In genomic region chr4:99507762-99508161, GRCh38 we compare ENCODE assay signal across 12 cellular contexts.
DNase-seq lines count a peak whose midpoint lies in the region; ATAC-seq lines count a peak whose summit lies in the region.
"Had no signal": no experiment of that assay in that cellular context is flagged by ENCODE, and none has a peak within 500 bp of the region (broad histone marks: within the 10 kb centered on the region; RNA-seq: fewer than 3 reads in every experiment).

No MANE protein-coding gene starts in this region.

- DNase-seq in activated naive CD4-positive, alpha-beta T cell treated with anti-CD3 and anti-CD28 coated beads, Interleukin-2, amount 10 ng/mL, durations not matched to agents 7 days and 5 days, result peak; percentile 52
- DNase-seq in activated naive CD4-positive, alpha-beta T cell treated with anti-CD3 and anti-CD28 coated beads, Interleukin-2, amount 50 U/mL, for 16 hours, result no peak
- DNase-seq in OCI-M1 (lab: John Stamatoyannopoulos, UW), result peak; percentile 7
- no peak for DNase-seq in stimulated activated effector memory CD8-positive, alpha-beta T cell treated with anti-CD3 and anti-CD28 coated beads, Interleukin-12 subunit alpha, Interleukin-12 subunit beta, amount 100 ng/mL, for 72 hours (ENCODE audit: low spot score in 2 of 2)
- no peak for DNase-seq in hypothalamus (lab: John Stamatoyannopoulos, UW)
- DNase-seq in SIG-M5 treated with dmso at 0.1 percent for 504 hours (lab: John Stamatoyannopoulos, UW; ENCODE audit: unreplicated experiment), result no peak
- no peak for DNase-seq in NCI-H510A treated with DMSO at 0.1 percent for 48 hours (lab: John Stamatoyannopoulos, UW)
- DNase-seq: MM.1S, NCI-H2171 had no signal

- peaks cover 37% of the 10 kb centered on the region for H3K4me1 Mint-ChIP-seq in activated naive CD4-positive, alpha-beta T cell treated with anti-CD3 and anti-CD28 coated beads, Interleukin-2, amount 10 ng/mL, durations not matched to agents 7 days and 5 days
- H3K4me1 Mint-ChIP-seq in activated naive CD8-positive, alpha-beta T cell (ENCODE audit: low read depth), result peaks cover 57% of the 10 kb centered on the region
- peaks cover 23% of the 10 kb centered on the region for H3K4me1 Mint-ChIP-seq in stimulated activated effector memory CD8-positive, alpha-beta T cell treated with anti-CD3 and anti-CD28 coated beads, Interleukin-12 subunit alpha, Interleukin-12 subunit beta, amount 100 ng/mL, for 72 hours
- H3K4me1 Mint-ChIP-seq: mesothelial cell of epicardium had no signal

- H3K36me3 Mint-ChIP-seq in activated naive CD4-positive, alpha-beta T cell treated with anti-CD3 and anti-CD28 coated beads, Interleukin-2, amount 10 ng/mL, durations not matched to agents 7 days and 5 days, result no peaks in the 10 kb centered on the region
- H3K36me3 Mint-ChIP-seq in activated naive CD8-positive, alpha-beta T cell, result peaks cover 3% of the 10 kb centered on the region
- H3K36me3 Mint-ChIP-seq in stimulated activated effector memory CD8-positive, alpha-beta T cell treated with anti-CD3 and anti-CD28 coated beads, Interleukin-12 subunit alpha, Interleukin-12 subunit beta, amount 100 ng/mL, for 72 hours, result no peaks in the 10 kb centered on the region
- H3K36me3 Mint-ChIP-seq: mesothelial cell of epicardium had no signal

- CTCF ChIA-PET in activated naive CD4-positive, alpha-beta T cell treated with anti-CD3 and anti-CD28 coated beads, Interleukin-2, amount 10 ng/mL, durations not matched to agents 7 days and 5 days (lab: Charles Lee), result interaction anchor here (0.9 kb wide), 1 partner anchor 587 kb away, joined by 4 read pairs; no protein-coding TSS in a partner anchor

- ATAC-seq in stimulated activated effector memory CD8-positive, alpha-beta T cell treated with anti-CD3 and anti-CD28 coated beads, Interleukin-12 subunit alpha, Interleukin-12 subunit beta, amount 100 ng/mL, for 72 hours, result peak; percentile 88
- ATAC-seq: GM23338 had no signal

- peak overlapping the region; percentile 89 for H3K27ac Mint-ChIP-seq in activated naive CD4-positive, alpha-beta T cell treated with anti-CD3 and anti-CD28 coated beads, Interleukin-2, amount 10 ng/mL, durations not matched to agents 7 days and 5 days
- H3K27ac Mint-ChIP-seq in activated naive CD8-positive, alpha-beta T cell, result peak overlapping the region; percentile 84
- peak overlapping the region; percentile 70 for H3K27ac Mint-ChIP-seq in stimulated activated effector memory CD8-positive, alpha-beta T cell treated with anti-CD3 and anti-CD28 coated beads, Interleukin-12 subunit alpha, Interleukin-12 subunit beta, amount 100 ng/mL, for 72 hours
- H3K27ac Mint-ChIP-seq: GM23338, mesothelial cell of epicardium had no signal

- H3K27me3 Mint-ChIP-seq in activated naive CD4-positive, alpha-beta T cell treated with anti-CD3 and anti-CD28 coated beads, Interleukin-2, amount 10 ng/mL, durations not matched to agents 7 days and 5 days, result no peaks in the 10 kb centered on the region
- no peaks in the 10 kb centered on the region for H3K27me3 Mint-ChIP-seq in activated naive CD8-positive, alpha-beta T cell

- H3K9me3 Mint-ChIP-seq in activated naive CD4-positive, alpha-beta T cell treated with anti-CD3 and anti-CD28 coated beads, Interleukin-2, amount 10 ng/mL, durations not matched to agents 7 days and 5 days, result no peaks in the 10 kb centered on the region
- H3K9me3 Mint-ChIP-seq in activated naive CD8-positive, alpha-beta T cell (ENCODE audit: low read depth), result no peaks in the 10 kb centered on the region
- H3K9me3 Mint-ChIP-seq in stimulated activated effector memory CD8-positive, alpha-beta T cell treated with anti-CD3 and anti-CD28 coated beads, Interleukin-12 subunit alpha, Interleukin-12 subunit beta, amount 100 ng/mL, for 72 hours, result peaks cover 2% of the 10 kb centered on the region

- no peak overlapping the region for H3K4me3 Mint-ChIP-seq in activated naive CD4-positive, alpha-beta T cell treated with anti-CD3 and anti-CD28 coated beads, Interleukin-2, amount 10 ng/mL, durations not matched to agents 7 days and 5 days
- peak overlapping the region; percentile 46 for H3K4me3 Mint-ChIP-seq in activated naive CD8-positive, alpha-beta T cell
- H3K4me3 Mint-ChIP-seq in stimulated activated effector memory CD8-positive, alpha-beta T cell treated with anti-CD3 and anti-CD28 coated beads, Interleukin-12 subunit alpha, Interleukin-12 subunit beta, amount 100 ng/mL, for 72 hours, result no peak overlapping the region
- H3K4me3 Mint-ChIP-seq: GM23338, mesothelial cell of epicardium had no signal

Comparison
In these comparisons a context has a peak if more than half of its experiments do, and no peak if none do; other contexts are left out.
1. DNase-seq: peak in activated naive CD4-positive, alpha-beta T cell treated with anti-CD3 and anti-CD28 coated beads, Interleukin-2, amount 10 ng/mL, durations not matched to agents 7 days and 5 days (single experiment) and OCI-M1 (single experiment); none in activated naive CD4-positive, alpha-beta T cell treated with anti-CD3 and anti-CD28 coated beads, Interleukin-2, amount 50 U/mL, for 16 hours (single experiment), stimulated activated effector memory CD8-positive, alpha-beta T cell treated with anti-CD3 and anti-CD28 coated beads, Interleukin-12 subunit alpha, Interleukin-12 subunit beta, amount 100 ng/mL, for 72 hours (0 of 2), hypothalamus (0 of 51), SIG-M5 treated with dmso at 0.1 percent for 504 hours (single experiment) and NCI-H510A treated with DMSO at 0.1 percent for 48 hours (single experiment).
2. Peak in every context shown above with its lines, with median percentiles within 50 percentile points of each other: H3K27ac Mint-ChIP-seq.